ENCODE assay signal across 16 cellular contexts in genomic region chr12:32198555-32198954, GRCh38.
DNase-seq lines count a peak whose midpoint lies in the region; ATAC-seq and TF ChIP-seq lines count a peak whose summit lies in the region.
"Had no signal": no experiment of that assay in that cellular context is flagged by ENCODE, and none has a peak within 500 bp of the region (broad histone marks: within the 10 kb centered on the region; RNA-seq: fewer than 3 reads in every experiment).

No MANE protein-coding gene starts in this region.

- TF ChIP-seq POLR2A in gastroesophageal sphincter (IDR thresholded peaks at IDR 0.05): no peak

- H3K27me3 ChIP-seq in gastroesophageal sphincter: no peaks in the 10 kb centered on the region
- H3K27me3 ChIP-seq: BE2C, esophagus squamous epithelium had no signal

- no peaks in the 10 kb centered on the region for H3K27me3 Mint-ChIP-seq in natural killer cell treated with Interleukin-12 subunit alpha and Interleukin-12 subunit beta and Interleukin-15 and Interleukin-18, amount 100 ng/mL, for 72 hours
- no peaks in the 10 kb centered on the region for H3K27me3 Mint-ChIP-seq in natural killer cell (ENCODE audit: low read depth in 2 of 2)

- ATAC-seq in natural killer cell treated with Interleukin-12 subunit alpha and Interleukin-12 subunit beta and Interleukin-15 and Interleukin-18, amount 100 ng/mL, for 72 hours: peak; percentile 73 to 86
- ATAC-seq in natural killer cell (no peak), gastroesophageal sphincter (no peak), GM19328 (IDR thresholded peaks at IDR 0.05; ENCODE audit: unreplicated experiment) (no peak)
- peak; percentile 76 for ATAC-seq in stimulated activated naive CD8-positive, alpha-beta T cell treated with anti-CD3 and anti-CD28 coated beads, Interleukin-15, Interleukin-2, amounts not matched to agents 100 U/mL and 50 U/mL, for 24 hours
- ATAC-seq: GM23338 had no signal

- no peak for TF ChIP-seq EP300 in gastroesophageal sphincter (IDR thresholded peaks at IDR 0.05)

- H3K36me3 Mint-ChIP-seq in natural killer cell treated with Interleukin-12 subunit alpha and Interleukin-12 subunit beta and Interleukin-15 and Interleukin-18, amount 100 ng/mL, for 72 hours: peaks cover 18% of the 10 kb centered on the region
- peaks cover 21% of the 10 kb centered on the region for H3K36me3 Mint-ChIP-seq in natural killer cell

- no peak overlapping the region for H3K4me3 ChIP-seq in epithelial cell of proximal tubule (ENCODE audit: low read depth, low read length)
- H3K4me3 ChIP-seq in gastroesophageal sphincter: no peak overlapping the region
- H3K4me3 ChIP-seq: esophagus squamous epithelium, GM23338 had no signal

- no peak overlapping the region for H3K27ac ChIP-seq in gastroesophageal sphincter
- H3K27ac ChIP-seq: esophagus squamous epithelium had no signal

- H3K36me3 ChIP-seq in gastroesophageal sphincter: no peaks in the 10 kb centered on the region
- H3K36me3 ChIP-seq: esophagus squamous epithelium had no signal

- no peaks in the 10 kb centered on the region for H3K4me1 ChIP-seq in gastroesophageal sphincter
- H3K4me1 ChIP-seq: BE2C, esophagus squamous epithelium had no signal

- DNase-seq in natural killer cell treated with Interleukin-12 subunit alpha and Interleukin-12 subunit beta and Interleukin-15 and Interleukin-18, amount 100 ng/mL, for 72 hours (ENCODE audit: low spot score): no peak
- DNase-seq in natural killer cell (no peak), RPMI7951 (ENCODE audit: low read depth) (peak; percentile 56), epithelial cell of proximal tubule (ENCODE audit: low read depth) (peak; percentile 31)
- no peak for DNase-seq in stimulated activated naive CD8-positive, alpha-beta T cell treated with anti-CD3 and anti-CD28 coated beads, Interleukin-15, Interleukin-2, amounts not matched to agents 100 U/mL and 50 U/mL, for 24 hours
- no peak for DNase-seq in activated CD4-positive, CD25-positive, alpha-beta regulatory T cell (lab: John Stamatoyannopoulos, UW)
- DNase-seq: activated CD4-positive, alpha-beta T cell treated with anti-CD3 and anti-CD28 coated beads for 1 hour; BE2C; central memory CD4-positive, alpha-beta T cell; DND-41; esophagus squamous epithelium; NCI-H1694 treated with DMSO at 0.1 percent for 48 hours; SIG-M5 had no signal

- peak overlapping the region; percentile 28 for H3K4me3 Mint-ChIP-seq in natural killer cell treated with Interleukin-12 subunit alpha and Interleukin-12 subunit beta and Interleukin-15 and Interleukin-18, amount 100 ng/mL, for 72 hours
- H3K4me3 Mint-ChIP-seq in natural killer cell: no peak overlapping the region
- H3K4me3 Mint-ChIP-seq: GM23338 had no signal

- H3K4me1 Mint-ChIP-seq in natural killer cell treated with Interleukin-12 subunit alpha and Interleukin-12 subunit beta and Interleukin-15 and Interleukin-18, amount 100 ng/mL, for 72 hours (ENCODE audit: low read depth in 2 of 2): peaks cover 9 to 13% of the 10 kb centered on the region in 2 donors
- H3K4me1 Mint-ChIP-seq in natural killer cell: peaks cover 0 to 5% of the 10 kb centered on the region in 2 donors

- 91 to 100% methylated on average over 1 to 2 of the region's 2 CpGs for WGBS in gastroesophageal sphincter (ENCODE audit: low coverage in 1 of 2), 2 donors

- peak overlapping the region in 1 of 2 donors; percentile 22 for H3K27ac Mint-ChIP-seq in natural killer cell treated with Interleukin-12 subunit alpha and Interleukin-12 subunit beta and Interleukin-15 and Interleukin-18, amount 100 ng/mL, for 72 hours
- no peak overlapping the region for H3K27ac Mint-ChIP-seq in natural killer cell
- H3K27ac Mint-ChIP-seq: GM23338 had no signal

- H3K9me3 ChIP-seq in gastroesophageal sphincter: no peaks in the 10 kb centered on the region
- H3K9me3 ChIP-seq: BE2C had no signal

- intact Hi-C loops in natural killer cell (cut with micrococcal nuclease): no loop called here

- TF ChIP-seq CTCF in natural killer cell (IDR thresholded peaks at IDR 0.05) (no peak), epithelial cell of proximal tubule (conservative IDR thresholded peaks at IDR 0.05; ENCODE audit: low read depth, low read length) (no peak), gastroesophageal sphincter (IDR thresholded peaks at IDR 0.05) (no peak)

- no peaks in the 10 kb centered on the region for H3K9me3 Mint-ChIP-seq in natural killer cell treated with Interleukin-12 subunit alpha and Interleukin-12 subunit beta and Interleukin-15 and Interleukin-18, amount 100 ng/mL, for 72 hours
- peaks cover 0 to 2% of the 10 kb centered on the region in 2 donors for H3K9me3 Mint-ChIP-seq in natural killer cell

Comparison
In these comparisons a context has a peak if more than half of its experiments do, and no peak if none do; other contexts are left out.
1. ATAC-seq: peak in natural killer cell treated with Interleukin-12 subunit alpha and Interleukin-12 subunit beta and Interleukin-15 and Interleukin-18, amount 100 ng/mL, for 72 hours (2 of 2) and stimulated activated naive CD8-positive, alpha-beta T cell treated with anti-CD3 and anti-CD28 coated beads, Interleukin-15, Interleukin-2, amounts not matched to agents 100 U/mL and 50 U/mL, for 24 hours (single experiment); none in natural killer cell (0 of 3), gastroesophageal sphincter (single experiment) and GM19328 (single experiment).
2. DNase-seq: peak in RPMI7951 (single experiment) and epithelial cell of proximal tubule (single experiment); none in natural killer cell treated with Interleukin-12 subunit alpha and Interleukin-12 subunit beta and Interleukin-15 and Interleukin-18, amount 100 ng/mL, for 72 hours (single experiment), natural killer cell (single experiment), stimulated activated naive CD8-positive, alpha-beta T cell treated with anti-CD3 and anti-CD28 coated beads, Interleukin-15, Interleukin-2, amounts not matched to agents 100 U/mL and 50 U/mL, for 24 hours (single experiment) and activated CD4-positive, CD25-positive, alpha-beta regulatory T cell (0 of 4).